13 cellular contexts compared by ENCODE assay signal in genomic region chrX:73577368-73577767, GRCh38. TPM values are rescaled to one million over a fixed set of nuclear protein-coding genes. Genes with fewer than 3 reads are reported as not detected.
DNase-seq lines count a peak whose midpoint lies in the region; ATAC-seq and TF ChIP-seq lines count a peak whose summit lies in the region.
"Had no signal": no experiment of that assay in that cellular context is flagged by ENCODE, and none has a peak within 500 bp of the region (broad histone marks: within the 10 kb centered on the region; RNA-seq: fewer than 3 reads in every experiment).

No MANE protein-coding gene starts in this region.

- CTCF ChIA-PET in CD8-positive, alpha-beta memory T cell (lab: Charles Lee): no interaction called here

- in situ Hi-C loops in ACHN (cut with HindIII; ENCODE audit: low pct_ligation_motif_present, low pct_unique_long_range_greater_than_20kb, low sequenced_read_pairs) (no loop called here), astrocyte of the spinal cord (cut with HindIII; ENCODE audit: low sequenced_read_pairs) (no loop called here)

- H3K4me3 Mint-ChIP-seq in HFFc6: no peak overlapping the region
- no peak overlapping the region for H3K4me3 Mint-ChIP-seq in naive thymus-derived CD8-positive, alpha-beta T cell
- H3K4me3 Mint-ChIP-seq in CD8-positive, alpha-beta memory T cell: no peak overlapping the region
- H3K4me3 Mint-ChIP-seq: T-helper 17 cell had no signal

- H3K27ac Mint-ChIP-seq in HFFc6: peak overlapping the region; percentile 74
- no peak overlapping the region for H3K27ac Mint-ChIP-seq in naive thymus-derived CD8-positive, alpha-beta T cell
- no peak overlapping the region for H3K27ac Mint-ChIP-seq in CD8-positive, alpha-beta memory T cell
- H3K27ac Mint-ChIP-seq: T-helper 17 cell had no signal

- peaks cover 12% of the 10 kb centered on the region; the same call in 1 of the 2 replicates for H3K36me3 Mint-ChIP-seq in HFFc6 (ENCODE audit: low read depth)
- peaks cover 0 to 18% (median 17%) of the 10 kb centered on the region in 3 donors for H3K36me3 Mint-ChIP-seq in naive thymus-derived CD8-positive, alpha-beta T cell
- H3K36me3 Mint-ChIP-seq in CD8-positive, alpha-beta memory T cell: peaks cover 4 to 9% (median 4%) of the 10 kb centered on the region in 3 donors

- H3K9me3 ChIP-seq in CD8-positive, alpha-beta memory T cell (ENCODE audit: low read length): no peaks in the 10 kb centered on the region

- DNase-seq in ACHN (peak; percentile 65), HFFc6 (peak; percentile 82), astrocyte of the spinal cord (ENCODE audit: low read depth, low spot score) (peak; percentile 81), kidney epithelial cell (ENCODE audit: low read depth) (peak; percentile 76), NCI-H510A treated with DMSO at 0.1 percent for 48 hours (lab: John Stamatoyannopoulos, UW) (no peak)
- no peak for DNase-seq in naive thymus-derived CD8-positive, alpha-beta T cell
- DNase-seq in CD8-positive, alpha-beta memory T cell: no peak
- DNase-seq: cortex of kidney; NCI-H345; stimulated activated CD4-positive, alpha-beta T cell treated with anti-CD3 and anti-CD28 coated beads, Interleukin-12 subunit alpha, Interleukin-12 subunit beta, amount 100 ng/mL, for 4 hours; stomach; T-helper 17 cell had no signal

- no peaks in the 10 kb centered on the region for H3K4me1 ChIP-seq in CD8-positive, alpha-beta memory T cell (ENCODE audit: insufficient read depth, low read length)

- no peak for TF ChIP-seq CTCF in HFFc6 (IDR thresholded peaks at IDR 0.05)
- TF ChIP-seq CTCF in astrocyte of the spinal cord (IDR thresholded peaks at IDR 0.05; ENCODE audit: low read depth, low read length): no peak
- no peak for TF ChIP-seq CTCF in kidney epithelial cell (IDR thresholded peaks at IDR 0.05; ENCODE audit: insufficient read depth, low read length, poor library complexity, severe bottlenecking)

- no peak overlapping the region for H3K27ac ChIP-seq in CD8-positive, alpha-beta memory T cell (ENCODE audit: low read depth, low read length)
- H3K27ac ChIP-seq: stomach had no signal

- no peak for ATAC-seq in naive thymus-derived CD8-positive, alpha-beta T cell
- no peak for ATAC-seq in HG03095 (IDR thresholded peaks at IDR 0.05; ENCODE audit: unreplicated experiment)
- ATAC-seq: T-helper 17 cell had no signal

- no peak overlapping the region for H3K4me3 ChIP-seq in astrocyte of the spinal cord (ENCODE audit: low read depth, low read length)
- no peak overlapping the region for H3K4me3 ChIP-seq in kidney epithelial cell (ENCODE audit: low read depth, low read length)
- no peak overlapping the region for H3K4me3 ChIP-seq in CD8-positive, alpha-beta memory T cell (ENCODE audit: low read length)
- H3K4me3 ChIP-seq: stomach had no signal

- POLR2A ChIA-PET in naive thymus-derived CD8-positive, alpha-beta T cell (lab: Charles Lee): no interaction called here
- POLR2A ChIA-PET in CD8-positive, alpha-beta memory T cell (lab: Charles Lee): no interaction called here

- H3K36me3 ChIP-seq in kidney epithelial cell (ENCODE audit: control insufficient read depth, insufficient read depth, low read length): no peaks in the 10 kb centered on the region
- H3K36me3 ChIP-seq in CD8-positive, alpha-beta memory T cell (ENCODE audit: insufficient read depth, low read length): no peaks in the 10 kb centered on the region
- H3K36me3 ChIP-seq: stomach had no signal

- H3K27me3 Mint-ChIP-seq in HFFc6 (ENCODE audit: insufficient read depth): no peaks in the 10 kb centered on the region
- H3K27me3 Mint-ChIP-seq in naive thymus-derived CD8-positive, alpha-beta T cell: no peaks in the 10 kb centered on the region
- peaks cover 0 to 1% of the 10 kb centered on the region in 2 donors for H3K27me3 Mint-ChIP-seq in CD8-positive, alpha-beta memory T cell
- H3K27me3 Mint-ChIP-seq: T-helper 17 cell had no signal

- peaks cover 16% of the 10 kb centered on the region; the same call in 1 of the 2 replicates for H3K4me1 Mint-ChIP-seq in HFFc6 (ENCODE audit: low read depth)
- H3K4me1 Mint-ChIP-seq in naive thymus-derived CD8-positive, alpha-beta T cell: peaks cover 10 to 43% (median 30%) of the 10 kb centered on the region in 4 donors
- peaks cover 4 to 66% (median 44%) of the 10 kb centered on the region in 3 donors for H3K4me1 Mint-ChIP-seq in CD8-positive, alpha-beta memory T cell

- H3K9me3 Mint-ChIP-seq in HFFc6: 0 out of 2 replicates have a peak, but pooled peaks cover 10% of the 10 kb centered on the region
- H3K9me3 Mint-ChIP-seq in naive thymus-derived CD8-positive, alpha-beta T cell: peaks cover 0 to 5% (median 0%) of the 10 kb centered on the region in 9 donors
- H3K9me3 Mint-ChIP-seq in CD8-positive, alpha-beta memory T cell: peaks cover 0 to 3% (median 0%) of the 10 kb centered on the region in 5 donors

- H3K27me3 ChIP-seq in kidney epithelial cell (ENCODE audit: control insufficient read depth, insufficient read depth, low read length): no peaks in the 10 kb centered on the region
- H3K27me3 ChIP-seq in CD8-positive, alpha-beta memory T cell (ENCODE audit: insufficient read depth, low read length, poor library complexity, severe bottlenecking): no peaks in the 10 kb centered on the region
- H3K27me3 ChIP-seq: stomach had no signal

RNA-seq across cellular contexts. Expression of gene CHIC1, which starts 14.4 kb away (rescaled TPM):
- 10 to 100 TPM in 5 of 6 experiments, 1 to 10 TPM in 1; 9.6 to 12.0 (median 11.0) TPM for total RNA-seq in HFFc6 (2021; fragmentation: NEBNext Ultra II Directional; extraction: Animal tissue kit (Norgen Biotek cat#: 25700))
- total RNA-seq in kidney epithelial cell: 6.2 and 11.8 TPM in 2 replicates
- total RNA-seq in naive thymus-derived CD8-positive, alpha-beta T cell: 10 to 100 TPM; 14.3 to 15.2 TPM
- 1 to 10 TPM; 1.7 to 2.3 (median 2.1) TPM for polyA plus RNA-seq in naive thymus-derived CD8-positive, alpha-beta T cell
- total RNA-seq in CD8-positive, alpha-beta memory T cell: 1 to 10 TPM; 7.7 to 8.9 TPM
- polyA plus RNA-seq in CD8-positive, alpha-beta memory T cell: 2.5 TPM

Comparison
In these comparisons a context has a peak if more than half of its experiments do, and no peak if none do; other contexts are left out.
1. DNase-seq: peak in ACHN (single experiment), HFFc6 (single experiment), astrocyte of the spinal cord (single experiment) and kidney epithelial cell (single experiment); none in naive thymus-derived CD8-positive, alpha-beta T cell (0 of 10), CD8-positive, alpha-beta memory T cell (0 of 5) and NCI-H510A treated with DMSO at 0.1 percent for 48 hours (single experiment).